ENCODE assay signal across 1 cellular context in genomic region chr14:104752735-104753527, GRCh38.
A peak's percentile ranks its signal among the peaks of the same experiment; 100 is the strongest.
TF ChIP-seq lines count a peak whose summit lies in the region.

Gene SIVA1, plus strand, starts transcription at chr14:104753147. Its CDS starts 55 bp downstream, at chr14:104753202.

TF ChIP-seq in HepG2, 621 proteins besides CTCF, POLR2A, EP300 and RAD21 (continued from another document and continues in another):
- TF ChIP-seq ZNF276 (CRISPR knock-in tag; IDR thresholded peaks at IDR 0.05; ENCODE audit: low read depth) (peak; percentile 45; the same call in 1 of the 2 replicates), KLF13 (CRISPR knock-in tag; IDR thresholded peaks at IDR 0.05) (peak; percentile 67; the same call in 1 of the 2 replicates), CBX5 (CRISPR knock-in tag; IDR thresholded peaks at IDR 0.05; ENCODE audit: borderline replicate concordance) (no peak; the same call in 1 of the 2 replicates), PHF20 (CRISPR knock-in tag; IDR thresholded peaks at IDR 0.05) (peak; percentile 81), BORCS8-MEF2B (CRISPR knock-in tag; IDR thresholded peaks at IDR 0.05) (peak; percentile 74), GABPB1 (CRISPR knock-in tag; IDR thresholded peaks at IDR 0.05) (peak; percentile 89), CAMTA2 (CRISPR knock-in tag; IDR thresholded peaks at IDR 0.05; ENCODE audit: borderline replicate concordance) (no peak), PRMT3 (CRISPR knock-in tag; IDR thresholded peaks at IDR 0.05; ENCODE audit: borderline replicate concordance, low read depth) (peak; percentile 92; the same call in 1 of the 2 replicates), NFKBIZ (CRISPR knock-in tag; IDR thresholded peaks at IDR 0.05) (0 out of 2 replicates have a peak, but pooled peaks have one; percentile 14), SNAPC5 (CRISPR knock-in tag; IDR thresholded peaks at IDR 0.05; ENCODE audit: borderline replicate concordance) (no peak), PTBP1 (IDR thresholded peaks at IDR 0.05; ENCODE audit: low read depth, low read length, poor library complexity, severe bottlenecking) (peak; percentile 19), REPIN1 (CRISPR knock-in tag; IDR thresholded peaks at IDR 0.05; ENCODE audit: borderline replicate concordance, low read depth) (peak; percentile 53; the same call in 1 of the 2 replicates), ZNF484 (CRISPR knock-in tag; IDR thresholded peaks at IDR 0.05; ENCODE audit: borderline replicate concordance, low read depth) (peak; percentile 90; the same call in 1 of the 2 replicates), FOXC1 (CRISPR knock-in tag; IDR thresholded peaks at IDR 0.05; ENCODE audit: borderline replicate concordance) (peak; percentile 32; the same call in 1 of the 2 replicates), ZBTB40 (IDR thresholded peaks at IDR 0.05) (no peak), ZBTB40 (CRISPR knock-in tag; IDR thresholded peaks at IDR 0.05) (no peak), ZNF552 (CRISPR knock-in tag; IDR thresholded peaks at IDR 0.05; ENCODE audit: borderline replicate concordance) (no peak), ZNF615 (CRISPR knock-in tag; IDR thresholded peaks at IDR 0.05; ENCODE audit: borderline replicate concordance) (no peak; the same call in 1 of the 2 replicates), DRAP1 (CRISPR knock-in tag; IDR thresholded peaks at IDR 0.05) (peak; percentile 85), MBNL3 (CRISPR knock-in tag; conservative IDR thresholded peaks at IDR 0.05) (no peak), ZNF33B (CRISPR knock-in tag; IDR thresholded peaks at IDR 0.05) (peak; percentile 26; the same call in 1 of the 2 replicates), ZNF367 (CRISPR knock-in tag; IDR thresholded peaks at IDR 0.05; ENCODE audit: borderline replicate concordance) (no peak; the same call in 1 of the 2 replicates), ZNF407 (CRISPR knock-in tag; IDR thresholded peaks at IDR 0.05; ENCODE audit: not compliant biosample characterization) (no peak), ZBTB26 (CRISPR knock-in tag; IDR thresholded peaks at IDR 0.05; ENCODE audit: borderline replicate concordance) (peak; percentile 39; the same call in 1 of the 2 replicates), ZNF572 (CRISPR knock-in tag; IDR thresholded peaks at IDR 0.05) (no peak), PCBP1 (IDR thresholded peaks at IDR 0.05; ENCODE audit: borderline replicate concordance, low read depth, low read length) (0 out of 2 replicates have a peak, but pooled peaks have one; percentile 85), HBP1 (CRISPR knock-in tag; IDR thresholded peaks at IDR 0.05; ENCODE audit: low read depth) (no peak), TFAP4 (IDR thresholded peaks at IDR 0.05; ENCODE audit: borderline replicate concordance, low read depth) (peak; percentile 24; the same call in 1 of the 2 replicates), ZNF891 (CRISPR knock-in tag; IDR thresholded peaks at IDR 0.05) (no peak), ZNF414 (CRISPR knock-in tag; IDR thresholded peaks at IDR 0.05) (no peak; the same call in 1 of the 2 replicates)
